1 cellular context compared by ENCODE assay signal in the genomic region with DNA sequence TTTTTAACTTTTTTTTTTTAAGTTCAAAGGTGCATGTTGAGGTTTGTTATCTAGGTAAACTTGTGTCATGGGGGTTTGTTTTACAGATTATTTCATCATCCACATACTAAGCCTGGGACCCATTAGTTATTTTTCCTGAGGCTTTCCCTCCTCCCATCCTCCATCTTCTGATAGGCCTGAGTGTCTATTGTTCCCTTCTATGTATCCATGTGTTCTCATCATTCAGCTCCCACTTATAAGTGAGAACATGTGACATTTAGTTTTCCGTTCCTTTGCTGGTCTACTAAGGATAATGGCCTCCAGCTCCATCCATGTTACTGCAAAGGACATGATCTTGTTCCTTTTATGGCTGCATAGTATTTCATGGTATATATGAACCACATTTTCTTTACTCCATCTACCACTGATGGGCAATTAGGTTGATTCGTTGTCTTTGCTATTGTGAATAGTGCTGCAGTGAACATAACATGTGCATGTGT.
TF ChIP-seq lines count a peak whose summit lies in the region.

No MANE protein-coding gene starts in this region.

TF ChIP-seq in K562, 482 proteins besides CTCF, POLR2A, EP300 and RAD21 (continued from another document):
- TF ChIP-seq, protein P1, sequence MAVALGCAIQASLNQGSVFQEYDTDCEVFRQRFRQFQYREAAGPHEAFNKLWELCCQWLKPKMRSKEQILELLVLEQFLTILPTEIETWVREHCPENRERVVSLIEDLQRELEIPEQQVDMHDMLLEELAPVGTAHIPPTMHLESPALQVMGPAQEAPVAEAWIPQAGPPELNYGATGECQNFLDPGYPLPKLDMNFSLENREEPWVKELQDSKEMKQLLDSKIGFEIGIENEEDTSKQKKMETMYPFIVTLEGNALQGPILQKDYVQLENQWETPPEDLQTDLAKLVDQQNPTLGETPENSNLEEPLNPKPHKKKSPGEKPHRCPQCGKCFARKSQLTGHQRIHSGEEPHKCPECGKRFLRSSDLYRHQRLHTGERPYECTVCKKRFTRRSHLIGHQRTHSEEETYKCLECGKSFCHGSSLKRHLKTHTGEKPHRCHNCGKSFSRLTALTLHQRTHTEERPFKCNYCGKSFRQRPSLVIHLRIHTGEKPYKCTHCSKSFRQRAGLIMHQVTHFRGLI (CRISPR knock-in tag; IDR thresholded peaks at IDR 0.05) = no peak
- peak; percentile 73; the same call in 1 of the 2 replicates for TF ChIP-seq DMBX1 (CRISPR knock-in tag; IDR thresholded peaks at IDR 0.05; ENCODE audit: borderline replicate concordance)
- TF ChIP-seq, protein P2, sequence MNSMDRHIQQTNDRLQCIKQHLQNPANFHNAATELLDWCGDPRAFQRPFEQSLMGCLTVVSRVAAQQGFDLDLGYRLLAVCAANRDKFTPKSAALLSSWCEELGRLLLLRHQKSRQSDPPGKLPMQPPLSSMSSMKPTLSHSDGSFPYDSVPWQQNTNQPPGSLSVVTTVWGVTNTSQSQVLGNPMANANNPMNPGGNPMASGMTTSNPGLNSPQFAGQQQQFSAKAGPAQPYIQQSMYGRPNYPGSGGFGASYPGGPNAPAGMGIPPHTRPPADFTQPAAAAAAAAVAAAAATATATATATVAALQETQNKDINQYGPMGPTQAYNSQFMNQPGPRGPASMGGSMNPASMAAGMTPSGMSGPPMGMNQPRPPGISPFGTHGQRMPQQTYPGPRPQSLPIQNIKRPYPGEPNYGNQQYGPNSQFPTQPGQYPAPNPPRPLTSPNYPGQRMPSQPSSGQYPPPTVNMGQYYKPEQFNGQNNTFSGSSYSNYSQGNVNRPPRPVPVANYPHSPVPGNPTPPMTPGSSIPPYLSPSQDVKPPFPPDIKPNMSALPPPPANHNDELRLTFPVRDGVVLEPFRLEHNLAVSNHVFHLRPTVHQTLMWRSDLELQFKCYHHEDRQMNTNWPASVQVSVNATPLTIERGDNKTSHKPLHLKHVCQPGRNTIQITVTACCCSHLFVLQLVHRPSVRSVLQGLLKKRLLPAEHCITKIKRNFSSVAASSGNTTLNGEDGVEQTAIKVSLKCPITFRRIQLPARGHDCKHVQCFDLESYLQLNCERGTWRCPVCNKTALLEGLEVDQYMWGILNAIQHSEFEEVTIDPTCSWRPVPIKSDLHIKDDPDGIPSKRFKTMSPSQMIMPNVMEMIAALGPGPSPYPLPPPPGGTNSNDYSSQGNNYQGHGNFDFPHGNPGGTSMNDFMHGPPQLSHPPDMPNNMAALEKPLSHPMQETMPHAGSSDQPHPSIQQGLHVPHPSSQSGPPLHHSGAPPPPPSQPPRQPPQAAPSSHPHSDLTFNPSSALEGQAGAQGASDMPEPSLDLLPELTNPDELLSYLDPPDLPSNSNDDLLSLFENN (IDR thresholded peaks at IDR 0.05; ENCODE audit: low read depth in 2 of 2, low read length in 2 of 2) = no peak
- no peak for TF ChIP-seq ESRRA (IDR thresholded peaks at IDR 0.05; ENCODE audit: borderline replicate concordance, low read depth)
- no peak for TF ChIP-seq KAT7 (CRISPR knock-in tag; IDR thresholded peaks at IDR 0.05; ENCODE audit: borderline replicate concordance)
- no peak for TF ChIP-seq ZNF445 (CRISPR knock-in tag; IDR thresholded peaks at IDR 0.05; ENCODE audit: low read depth)
- TF ChIP-seq, protein P3, sequence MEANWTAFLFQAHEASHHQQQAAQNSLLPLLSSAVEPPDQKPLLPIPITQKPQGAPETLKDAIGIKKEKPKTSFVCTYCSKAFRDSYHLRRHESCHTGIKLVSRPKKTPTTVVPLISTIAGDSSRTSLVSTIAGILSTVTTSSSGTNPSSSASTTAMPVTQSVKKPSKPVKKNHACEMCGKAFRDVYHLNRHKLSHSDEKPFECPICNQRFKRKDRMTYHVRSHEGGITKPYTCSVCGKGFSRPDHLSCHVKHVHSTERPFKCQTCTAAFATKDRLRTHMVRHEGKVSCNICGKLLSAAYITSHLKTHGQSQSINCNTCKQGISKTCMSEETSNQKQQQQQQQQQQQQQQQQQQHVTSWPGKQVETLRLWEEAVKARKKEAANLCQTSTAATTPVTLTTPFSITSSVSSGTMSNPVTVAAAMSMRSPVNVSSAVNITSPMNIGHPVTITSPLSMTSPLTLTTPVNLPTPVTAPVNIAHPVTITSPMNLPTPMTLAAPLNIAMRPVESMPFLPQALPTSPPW (CRISPR knock-in tag; IDR thresholded peaks at IDR 0.05) = peak; percentile 35; the same call in 1 of the 2 replicates
- TF ChIP-seq NCOA6 (IDR thresholded peaks at IDR 0.05) = no peak
- no peak for TF ChIP-seq NELFE (IDR thresholded peaks at IDR 0.05; ENCODE audit: insufficient read depth, insufficient read length)
- no peak for TF ChIP-seq HEY1 (CRISPR knock-in tag; IDR thresholded peaks at IDR 0.05; ENCODE audit: borderline replicate concordance)
- no peak for TF ChIP-seq XRCC4 (IDR thresholded peaks at IDR 0.05; ENCODE audit: extremely low read depth, insufficient read depth, insufficient read length)
- TF ChIP-seq CTBP1 (IDR thresholded peaks at IDR 0.05; ENCODE audit: borderline replicate concordance) = no peak; the same call in 1 of the 2 replicates
- peak; percentile 34 for TF ChIP-seq CBFA2T3 (IDR thresholded peaks at IDR 0.05)
- no peak for TF ChIP-seq ZNF764 (CRISPR knock-in tag; IDR thresholded peaks at IDR 0.05; ENCODE audit: low read depth)
- TF ChIP-seq MIER1 (IDR thresholded peaks at IDR 0.05; ENCODE audit: low read depth) = no peak
- TF ChIP-seq, protein P4, sequence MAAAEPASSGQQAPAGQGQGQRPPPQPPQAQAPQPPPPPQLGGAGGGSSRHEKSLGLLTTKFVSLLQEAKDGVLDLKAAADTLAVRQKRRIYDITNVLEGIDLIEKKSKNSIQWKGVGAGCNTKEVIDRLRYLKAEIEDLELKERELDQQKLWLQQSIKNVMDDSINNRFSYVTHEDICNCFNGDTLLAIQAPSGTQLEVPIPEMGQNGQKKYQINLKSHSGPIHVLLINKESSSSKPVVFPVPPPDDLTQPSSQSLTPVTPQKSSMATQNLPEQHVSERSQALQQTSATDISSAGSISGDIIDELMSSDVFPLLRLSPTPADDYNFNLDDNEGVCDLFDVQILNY (CRISPR knock-in tag; IDR thresholded peaks at IDR 0.05) = no peak
